ENCODE assay signal across 1 cellular context in genomic region chr10:42638053-42638820, GRCh38.
A peak's percentile ranks its signal among the peaks of the same experiment; 100 is the strongest.
TF ChIP-seq lines count a peak whose summit lies in the region.

TSS of gene ZNF33B (minus strand) at chr10:42638570. CDS start at chr10:42636928, 1,642 bp downstream.

TF ChIP-seq in K562, 482 proteins besides CTCF, POLR2A, EP300 and RAD21 (continued from another document and continues in another):
- TF ChIP-seq, protein P1, sequence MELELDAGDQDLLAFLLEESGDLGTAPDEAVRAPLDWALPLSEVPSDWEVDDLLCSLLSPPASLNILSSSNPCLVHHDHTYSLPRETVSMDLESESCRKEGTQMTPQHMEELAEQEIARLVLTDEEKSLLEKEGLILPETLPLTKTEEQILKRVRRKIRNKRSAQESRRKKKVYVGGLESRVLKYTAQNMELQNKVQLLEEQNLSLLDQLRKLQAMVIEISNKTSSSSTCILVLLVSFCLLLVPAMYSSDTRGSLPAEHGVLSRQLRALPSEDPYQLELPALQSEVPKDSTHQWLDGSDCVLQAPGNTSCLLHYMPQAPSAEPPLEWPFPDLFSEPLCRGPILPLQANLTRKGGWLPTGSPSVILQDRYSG (tag; conservative IDR thresholded peaks at IDR 0.05; ENCODE audit: low read depth): no peak; the same call in 1 of the 2 replicates
- peak; percentile 92 for TF ChIP-seq SOX6 (IDR thresholded peaks at IDR 0.05)
- TF ChIP-seq, protein P2, sequence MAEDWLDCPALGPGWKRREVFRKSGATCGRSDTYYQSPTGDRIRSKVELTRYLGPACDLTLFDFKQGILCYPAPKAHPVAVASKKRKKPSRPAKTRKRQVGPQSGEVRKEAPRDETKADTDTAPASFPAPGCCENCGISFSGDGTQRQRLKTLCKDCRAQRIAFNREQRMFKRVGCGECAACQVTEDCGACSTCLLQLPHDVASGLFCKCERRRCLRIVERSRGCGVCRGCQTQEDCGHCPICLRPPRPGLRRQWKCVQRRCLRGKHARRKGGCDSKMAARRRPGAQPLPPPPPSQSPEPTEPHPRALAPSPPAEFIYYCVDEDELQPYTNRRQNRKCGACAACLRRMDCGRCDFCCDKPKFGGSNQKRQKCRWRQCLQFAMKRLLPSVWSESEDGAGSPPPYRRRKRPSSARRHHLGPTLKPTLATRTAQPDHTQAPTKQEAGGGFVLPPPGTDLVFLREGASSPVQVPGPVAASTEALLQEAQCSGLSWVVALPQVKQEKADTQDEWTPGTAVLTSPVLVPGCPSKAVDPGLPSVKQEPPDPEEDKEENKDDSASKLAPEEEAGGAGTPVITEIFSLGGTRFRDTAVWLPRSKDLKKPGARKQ (CRISPR knock-in tag; IDR thresholded peaks at IDR 0.05): no peak
- TF ChIP-seq ZNF707 (CRISPR knock-in tag; conservative IDR thresholded peaks at IDR 0.05): no peak
- TF ChIP-seq PHTF2 (CRISPR knock-in tag; IDR thresholded peaks at IDR 0.05): no peak
- TF ChIP-seq GTF2A2 (tag; IDR thresholded peaks at IDR 0.05): no peak
- TF ChIP-seq ZNF77 (CRISPR knock-in tag; IDR thresholded peaks at IDR 0.05): no peak
- no peak for TF ChIP-seq HDAC6 (IDR thresholded peaks at IDR 0.05; ENCODE audit: low read depth, low read length)
- no peak for TF ChIP-seq XRCC4 (IDR thresholded peaks at IDR 0.05; ENCODE audit: extremely low read depth, insufficient read depth, insufficient read length)
- TF ChIP-seq FOXP4 (CRISPR knock-in tag; IDR thresholded peaks at IDR 0.05; ENCODE audit: borderline replicate concordance): no peak
- TF ChIP-seq, protein P3, sequence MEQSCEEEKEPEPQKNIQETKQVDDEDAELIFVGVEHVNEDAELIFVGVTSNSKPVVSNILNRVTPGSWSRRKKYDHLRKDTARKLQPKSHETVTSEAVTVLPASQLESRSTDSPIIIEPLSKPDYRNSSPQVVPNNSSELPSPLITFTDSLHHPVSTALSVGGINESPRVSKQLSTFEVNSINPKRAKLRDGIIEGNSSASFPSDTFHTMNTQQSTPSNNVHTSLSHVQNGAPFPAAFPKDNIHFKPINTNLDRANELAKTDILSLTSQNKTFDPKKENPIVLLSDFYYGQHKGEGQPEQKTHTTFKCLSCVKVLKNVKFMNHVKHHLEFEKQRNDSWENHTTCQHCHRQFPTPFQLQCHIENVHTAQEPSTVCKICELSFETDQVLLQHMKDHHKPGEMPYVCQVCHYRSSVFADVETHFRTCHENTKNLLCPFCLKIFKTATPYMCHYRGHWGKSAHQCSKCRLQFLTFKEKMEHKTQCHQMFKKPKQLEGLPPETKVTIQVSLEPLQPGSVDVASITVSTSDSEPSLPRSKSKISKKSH (CRISPR knock-in tag; IDR thresholded peaks at IDR 0.05): no peak
- peak; percentile 32; the same call in 1 of the 2 replicates for TF ChIP-seq E2F3 (CRISPR knock-in tag; IDR thresholded peaks at IDR 0.05)
- TF ChIP-seq ZFP36 (IDR thresholded peaks at IDR 0.05; ENCODE audit: low read depth, low read length, partially characterized antibody): no peak
- TF ChIP-seq, protein P4, sequence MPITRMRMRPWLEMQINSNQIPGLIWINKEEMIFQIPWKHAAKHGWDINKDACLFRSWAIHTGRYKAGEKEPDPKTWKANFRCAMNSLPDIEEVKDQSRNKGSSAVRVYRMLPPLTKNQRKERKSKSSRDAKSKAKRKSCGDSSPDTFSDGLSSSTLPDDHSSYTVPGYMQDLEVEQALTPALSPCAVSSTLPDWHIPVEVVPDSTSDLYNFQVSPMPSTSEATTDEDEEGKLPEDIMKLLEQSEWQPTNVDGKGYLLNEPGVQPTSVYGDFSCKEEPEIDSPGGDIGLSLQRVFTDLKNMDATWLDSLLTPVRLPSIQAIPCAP (CRISPR knock-in tag; IDR thresholded peaks at IDR 0.05; ENCODE audit: borderline replicate concordance): no peak
- no peak for TF ChIP-seq SREBF1 (IDR thresholded peaks at IDR 0.05; ENCODE audit: borderline replicate concordance, low read depth, low read length)
- TF ChIP-seq YY1 (IDR thresholded peaks at IDR 0.05; ENCODE audit: borderline replicate concordance in 1 of 3, control insufficient read depth in 1 of 3, extremely low read depth in 1 of 3, insufficient read depth in 3 of 3, insufficient read length in 1 of 3, insufficient replicate concordance in 2 of 3, low read depth in 1 of 3, low read length in 2 of 3): peak in 2 of 3 experiments; percentile 73 to 83
- no peak for TF ChIP-seq ZNF431 (CRISPR knock-in tag; IDR thresholded peaks at IDR 0.05)
- TF ChIP-seq SETDB1 (IDR thresholded peaks at IDR 0.05; ENCODE audit: low read length): no peak
- TF ChIP-seq RUNX1 (IDR thresholded peaks at IDR 0.05; ENCODE audit: low read depth): no peak
- no peak for TF ChIP-seq ZNF121 (CRISPR knock-in tag; conservative IDR thresholded peaks at IDR 0.05)
- TF ChIP-seq TGIF2 (CRISPR knock-in tag; IDR thresholded peaks at IDR 0.05): peak; percentile 47; the same call in 1 of the 2 replicates
- no peak for TF ChIP-seq PCBP2 (IDR thresholded peaks at IDR 0.05; ENCODE audit: low read depth, low read length, poor library complexity, severe bottlenecking)
- TF ChIP-seq SMAD4 (CRISPR knock-in tag; conservative IDR thresholded peaks at IDR 0.05): peak; percentile 74
- TF ChIP-seq ZNF239 (CRISPR knock-in tag; IDR thresholded peaks at IDR 0.05): no peak
- TF ChIP-seq ZNF133 (CRISPR knock-in tag; IDR thresholded peaks at IDR 0.05): no peak
- TF ChIP-seq NFYB (IDR thresholded peaks at IDR 0.05; ENCODE audit: extremely low read depth, insufficient read length): no peak
- no peak for TF ChIP-seq NR3C1 (CRISPR knock-in tag; IDR thresholded peaks at IDR 0.05)
- TF ChIP-seq SRSF9 (IDR thresholded peaks at IDR 0.05; ENCODE audit: borderline replicate concordance, low read depth, low read length): no peak
- no peak for TF ChIP-seq POLR2AphosphoS2 (IDR thresholded peaks at IDR 0.05; ENCODE audit: low read length)
- TF ChIP-seq SAFB2 (IDR thresholded peaks at IDR 0.05; ENCODE audit: borderline replicate concordance, low read depth, low read length, severe bottlenecking): no peak
- no peak for TF ChIP-seq ZNF134 (CRISPR knock-in tag; conservative IDR thresholded peaks at IDR 0.05)
- TF ChIP-seq PHF20 (IDR thresholded peaks at IDR 0.05; ENCODE audit: partially characterized antibody): peak; percentile 67
- TF ChIP-seq STAT5B (CRISPR knock-in tag; IDR thresholded peaks at IDR 0.05): no peak
- TF ChIP-seq ZSCAN29 (IDR thresholded peaks at IDR 0.05): no peak
- no peak for TF ChIP-seq KAT2B (IDR thresholded peaks at IDR 0.05; ENCODE audit: low read depth, low read length)
- no peak for TF ChIP-seq ZBED1 (IDR thresholded peaks at IDR 0.05)
- TF ChIP-seq RBM25 (IDR thresholded peaks at IDR 0.05; ENCODE audit: low read depth, low read length, severe bottlenecking): no peak
- TF ChIP-seq, protein P5, sequence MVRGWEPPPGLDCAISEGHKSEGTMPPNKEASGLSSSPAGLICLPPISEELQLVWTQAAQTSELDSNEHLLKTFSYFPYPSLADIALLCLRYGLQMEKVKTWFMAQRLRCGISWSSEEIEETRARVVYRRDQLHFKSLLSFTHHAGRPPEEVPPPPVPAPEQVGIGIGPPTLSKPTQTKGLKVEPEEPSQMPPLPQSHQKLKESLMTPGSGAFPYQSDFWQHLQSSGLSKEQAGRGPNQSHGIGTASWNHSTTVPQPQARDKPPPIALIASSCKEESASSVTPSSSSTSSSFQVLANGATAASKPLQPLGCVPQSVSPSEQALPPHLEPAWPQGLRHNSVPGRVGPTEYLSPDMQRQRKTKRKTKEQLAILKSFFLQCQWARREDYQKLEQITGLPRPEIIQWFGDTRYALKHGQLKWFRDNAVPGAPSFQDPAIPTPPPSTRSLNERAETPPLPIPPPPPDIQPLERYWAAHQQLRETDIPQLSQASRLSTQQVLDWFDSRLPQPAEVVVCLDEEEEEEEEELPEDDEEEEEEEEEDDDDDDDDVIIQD (CRISPR knock-in tag; IDR thresholded peaks at IDR 0.05): no peak
- no peak for TF ChIP-seq ZNF263 (CRISPR knock-in tag; IDR thresholded peaks at IDR 0.05; ENCODE audit: borderline replicate concordance)
- TF ChIP-seq CREM (IDR thresholded peaks at IDR 0.05; ENCODE audit: low read depth): peak; percentile 53
- no peak for TF ChIP-seq MED1 (CRISPR knock-in tag; IDR thresholded peaks at IDR 0.05; ENCODE audit: borderline replicate concordance)
- peak; percentile 91 for TF ChIP-seq KLF6 (CRISPR knock-in tag; IDR thresholded peaks at IDR 0.05; ENCODE audit: borderline replicate concordance)
- TF ChIP-seq DACH1 (IDR thresholded peaks at IDR 0.05; ENCODE audit: partially characterized antibody): no peak
- TF ChIP-seq PTTG1 (tag; IDR thresholded peaks at IDR 0.05; ENCODE audit: low read depth): no peak
- TF ChIP-seq TOE1 (IDR thresholded peaks at IDR 0.05; ENCODE audit: borderline replicate concordance): no peak; the same call in none of the 2 replicates
- no peak for TF ChIP-seq TOE1 (CRISPR knock-in tag; IDR thresholded peaks at IDR 0.05; ENCODE audit: borderline replicate concordance, low read depth)
- TF ChIP-seq, protein P6, sequence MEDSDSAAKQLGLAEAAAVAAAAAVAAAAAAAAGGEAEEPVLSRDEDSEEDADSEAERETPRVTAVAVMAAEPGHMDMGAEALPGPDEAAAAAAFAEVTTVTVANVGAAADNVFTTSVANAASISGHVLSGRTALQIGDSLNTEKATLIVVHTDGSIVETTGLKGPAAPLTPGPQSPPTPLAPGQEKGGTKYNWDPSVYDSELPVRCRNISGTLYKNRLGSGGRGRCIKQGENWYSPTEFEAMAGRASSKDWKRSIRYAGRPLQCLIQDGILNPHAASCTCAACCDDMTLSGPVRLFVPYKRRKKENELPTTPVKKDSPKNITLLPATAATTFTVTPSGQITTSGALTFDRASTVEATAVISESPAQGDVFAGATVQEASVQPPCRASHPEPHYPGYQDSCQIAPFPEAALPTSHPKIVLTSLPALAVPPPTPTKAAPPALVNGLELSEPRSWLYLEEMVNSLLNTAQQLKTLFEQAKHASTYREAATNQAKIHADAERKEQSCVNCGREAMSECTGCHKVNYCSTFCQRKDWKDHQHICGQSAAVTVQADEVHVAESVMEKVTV (CRISPR knock-in tag; IDR thresholded peaks at IDR 0.05): no peak
- TF ChIP-seq HEY1 (CRISPR knock-in tag; IDR thresholded peaks at IDR 0.05; ENCODE audit: borderline replicate concordance): no peak
- TF ChIP-seq MXD1 (CRISPR knock-in tag; IDR thresholded peaks at IDR 0.05; ENCODE audit: borderline replicate concordance, poor library complexity, severe bottlenecking): no peak
- no peak for TF ChIP-seq NR4A1 (CRISPR knock-in tag; IDR thresholded peaks at IDR 0.05)
- TF ChIP-seq NR4A1 (tag; IDR thresholded peaks at IDR 0.05): 0 out of 2 replicates have a peak, but pooled peaks have one; percentile 17
- TF ChIP-seq MAFK (IDR thresholded peaks at IDR 0.05; ENCODE audit: low read length): no peak
- TF ChIP-seq GATAD2A (IDR thresholded peaks at IDR 0.05): peak; percentile 17; the same call in 1 of the 2 replicates
- no peak for TF ChIP-seq ZNF75A (CRISPR knock-in tag; IDR thresholded peaks at IDR 0.05)
- TF ChIP-seq KAT7 (CRISPR knock-in tag; IDR thresholded peaks at IDR 0.05; ENCODE audit: borderline replicate concordance): no peak; the same call in 1 of the 2 replicates
- no peak for TF ChIP-seq PCBP1 (IDR thresholded peaks at IDR 0.05; ENCODE audit: low read depth, low read length, poor library complexity, severe bottlenecking)
- 0 out of 2 replicates have a peak, but pooled peaks have one; percentile 81 for TF ChIP-seq ZEB2 (IDR thresholded peaks at IDR 0.05)
- TF ChIP-seq E2F8 (IDR thresholded peaks at IDR 0.05; ENCODE audit: low read depth, partially characterized antibody): no peak
- TF ChIP-seq ZFX (CRISPR knock-in tag; IDR thresholded peaks at IDR 0.05): peak; percentile 99
- no peak for TF ChIP-seq ZNF354B (CRISPR knock-in tag; IDR thresholded peaks at IDR 0.05)
- TF ChIP-seq ZNF79 (CRISPR knock-in tag; IDR thresholded peaks at IDR 0.05; ENCODE audit: low read depth): no peak
- TF ChIP-seq HNRNPUL1 (IDR thresholded peaks at IDR 0.05; ENCODE audit: low read length): no peak
- peak; percentile 71; the same call in 1 of the 2 replicates for TF ChIP-seq FOXK1 (CRISPR knock-in tag; IDR thresholded peaks at IDR 0.05; ENCODE audit: borderline replicate concordance)
- TF ChIP-seq PTRF (tag; IDR thresholded peaks at IDR 0.05): no peak
- TF ChIP-seq PRMT5 (CRISPR knock-in tag; IDR thresholded peaks at IDR 0.05): no peak
- 0 out of 2 replicates have a peak, but pooled peaks have one; percentile 80 for TF ChIP-seq RBM14 (IDR thresholded peaks at IDR 0.05; ENCODE audit: borderline replicate concordance, insufficient read depth, low read depth, low read length)
